In genomic region chr12:23817345-23817744, GRCh38 we compare ENCODE assay signal across 25 cellular contexts.
"Had no signal": no experiment of that assay in that cellular context is flagged by ENCODE, and none has a peak within 500 bp of the region (broad histone marks: within the 10 kb centered on the region; RNA-seq: fewer than 3 reads in every experiment).

No MANE protein-coding gene starts in this region.

- H3K4me1 ChIP-seq: esophagus squamous epithelium, gastrocnemius medialis, heart right ventricle, left lung, lower lobe of right lung had no signal

- FAIRE-seq: colon, endothelial cell of umbilical vein, islet of Langerhans, keratinocyte had no signal

- H3K36me3 ChIP-seq: esophagus squamous epithelium, gastrocnemius medialis, heart right ventricle, left lung, lower lobe of right lung had no signal

- H3K27ac ChIP-seq: coronary artery, dorsolateral prefrontal cortex, esophagus squamous epithelium, gastrocnemius medialis, heart right ventricle, left lung, lower lobe of right lung had no signal

- H3K9me3 ChIP-seq: esophagus squamous epithelium, gastrocnemius medialis, left lung, lower lobe of right lung had no signal

- H3K4me3 ChIP-seq: coronary artery, dorsolateral prefrontal cortex, esophagus squamous epithelium, gastrocnemius medialis, heart right ventricle, left lung, lower lobe of right lung had no signal

- ATAC-seq: esophagus mucosa; gastrocnemius medialis; heart right ventricle; left cardiac atrium; left lung; left ventricle myocardium superior; lower lobe of right lung; naive thymus-derived CD4-positive, alpha-beta T cell had no signal

- H3K27me3 ChIP-seq: esophagus squamous epithelium, gastrocnemius medialis, heart right ventricle, left lung had no signal

- DNase-seq: dermis blood vessel endothelial cell; dorsolateral prefrontal cortex; effector CD4-positive, alpha-beta T cell; effector memory CD4-positive, alpha-beta T cell; esophagus squamous epithelium; foreskin fibroblast; foreskin melanocyte; gastrocnemius medialis; glutamatergic neuron; head of caudate nucleus; heart right ventricle; hippocampal formation; left cardiac atrium; left lung; left ventricle myocardium superior; lower lobe of right lung; mesenchymal stem cell; midbrain; naive thymus-derived CD4-positive, alpha-beta T cell had no signal
